ENCODE assay signal across 25 cellular contexts in the genomic region with DNA sequence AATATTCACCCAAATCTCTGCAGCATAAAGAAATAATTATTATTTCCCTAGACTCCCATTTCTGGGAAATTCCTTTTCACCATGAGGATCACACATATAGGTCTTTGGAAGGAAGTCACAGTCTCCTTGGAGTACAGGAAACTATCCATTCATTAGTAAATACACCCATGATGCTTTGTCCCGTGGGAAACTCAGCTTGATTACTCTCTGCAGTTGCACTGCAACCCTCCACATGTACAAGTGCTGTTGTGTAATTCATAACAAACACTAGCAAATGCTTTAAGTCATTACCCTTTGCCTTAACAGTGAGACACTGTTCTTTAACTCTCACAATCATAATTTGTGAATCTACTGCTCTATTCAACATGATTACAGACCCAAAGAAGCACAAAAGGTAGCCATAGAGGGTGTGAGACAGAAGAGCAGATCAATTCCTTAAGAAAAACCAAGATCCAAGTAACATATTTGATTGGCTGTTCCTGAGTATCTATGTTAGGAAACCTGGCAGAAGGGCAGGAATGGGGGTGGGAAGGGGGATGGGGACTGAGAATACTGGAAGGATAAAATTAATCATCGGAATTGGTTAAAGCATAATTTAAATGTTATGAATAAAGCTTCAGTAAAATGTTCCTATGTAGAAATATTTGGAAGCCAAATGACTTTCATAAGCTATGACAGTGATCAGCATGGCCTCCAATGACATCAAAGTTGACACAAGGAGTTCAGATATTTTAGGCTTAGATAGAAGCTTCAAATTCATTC.
DNase-seq lines count a peak whose midpoint lies in the region; TF ChIP-seq lines count a peak whose summit lies in the region.
"Had no signal": no experiment of that assay in that cellular context is flagged by ENCODE, and none has a peak within 500 bp of the region (broad histone marks: within the 10 kb centered on the region; RNA-seq: fewer than 3 reads in every experiment).

No MANE protein-coding gene starts in this region.

- H3K9ac ChIP-seq in GM23248 = no peak overlapping the region
- H3K9ac ChIP-seq: parathyroid adenoma had no signal

- H3K4me3 ChIP-seq in GM23248 = no peak overlapping the region
- no peak overlapping the region for H3K4me3 ChIP-seq in fibroblast of pulmonary artery (replicated peaks; ENCODE audit: low read depth, low read length)
- H3K4me3 ChIP-seq in osteoblast (ENCODE audit: insufficient read depth, low read length) = no peak overlapping the region
- H3K4me3 ChIP-seq: lower lobe of right lung had no signal

- H3K27ac Mint-ChIP-seq in activated T-helper 2 cell treated with anti-CD3 and anti-CD28 coated beads, Interferon-gamma antibody, Interleukin-2, Interleukin-4, amounts not matched to agents 10 μg/mL and 5 μg/mL and 100 μg/mL, durations not matched to agents 14 hours and 24 hours and 36 hours = no peak overlapping the region
- H3K27ac Mint-ChIP-seq: activated CD4-positive, alpha-beta T cell treated with anti-CD3 and anti-CD28 coated beads, Interleukin-2, amount 10 ng/mL, durations not matched to agents 7 days and 5 days; nephron; stimulated activated effector memory CD8-positive, alpha-beta T cell treated with anti-CD3 and anti-CD28 coated beads, Interleukin-12 subunit alpha, Interleukin-12 subunit beta, amount 100 ng/mL, for 72 hours; WTC11 had no signal

- H2AFZ ChIP-seq in GM23248 (no peak overlapping the region), osteoblast (ENCODE audit: low read length) (no peak overlapping the region)
- H2AFZ ChIP-seq: parathyroid adenoma had no signal

- TF ChIP-seq CTCF in fibroblast of pulmonary artery (IDR thresholded peaks at IDR 0.05; ENCODE audit: low read length, missing control alignments) = no peak
- TF ChIP-seq CTCF in osteoblast (IDR thresholded peaks at IDR 0.05; ENCODE audit: extremely low read depth, low read depth, low read length) = no peak

- H3K9me2 ChIP-seq in GM23248 (ENCODE audit: insufficient read depth) = no peaks in the 10 kb centered on the region

- no peak overlapping the region for H3K4me3 Mint-ChIP-seq in activated T-helper 2 cell treated with anti-CD3 and anti-CD28 coated beads, Interferon-gamma antibody, Interleukin-2, Interleukin-4, amounts not matched to agents 10 μg/mL and 5 μg/mL and 100 μg/mL, durations not matched to agents 14 hours and 24 hours and 36 hours (ENCODE audit: low read depth)
- H3K4me3 Mint-ChIP-seq: activated CD4-positive, alpha-beta T cell treated with anti-CD3 and anti-CD28 coated beads, Interleukin-2, amount 10 ng/mL, durations not matched to agents 7 days and 5 days; nephron; stimulated activated effector memory CD8-positive, alpha-beta T cell treated with anti-CD3 and anti-CD28 coated beads, Interleukin-12 subunit alpha, Interleukin-12 subunit beta, amount 100 ng/mL, for 72 hours; WTC11 had no signal

- H3K9me3 Mint-ChIP-seq in activated T-helper 2 cell treated with anti-CD3 and anti-CD28 coated beads, Interferon-gamma antibody, Interleukin-2, Interleukin-4, amounts not matched to agents 10 μg/mL and 5 μg/mL and 100 μg/mL, durations not matched to agents 14 hours and 24 hours and 36 hours = no peaks in the 10 kb centered on the region
- H3K9me3 Mint-ChIP-seq: activated CD4-positive, alpha-beta T cell treated with anti-CD3 and anti-CD28 coated beads, Interleukin-2, amount 10 ng/mL, durations not matched to agents 7 days and 5 days; nephron; stimulated activated effector memory CD8-positive, alpha-beta T cell treated with anti-CD3 and anti-CD28 coated beads, Interleukin-12 subunit alpha, Interleukin-12 subunit beta, amount 100 ng/mL, for 72 hours had no signal

- H3K79me2 ChIP-seq in GM23248 (ENCODE audit: insufficient read depth) (no peaks in the 10 kb centered on the region), osteoblast (ENCODE audit: insufficient read depth, low read length) (no peaks in the 10 kb centered on the region)
- H3K79me2 ChIP-seq: parathyroid adenoma had no signal

- H3F3A ChIP-seq in GM23248 (ENCODE audit: insufficient read depth) = no peaks in the 10 kb centered on the region

- intact Hi-C loops in activated T-helper 2 cell treated with anti-CD3 and anti-CD28 coated beads, Interferon-gamma antibody, Interleukin-2, Interleukin-4, amounts not matched to agents 10 μg/mL and 5 μg/mL and 100 μg/mL, durations not matched to agents 14 hours and 24 hours and 36 hours (cut with micrococcal nuclease) = no loop called here

- H3K36me3 Mint-ChIP-seq in activated T-helper 2 cell treated with anti-CD3 and anti-CD28 coated beads, Interferon-gamma antibody, Interleukin-2, Interleukin-4, amounts not matched to agents 10 μg/mL and 5 μg/mL and 100 μg/mL, durations not matched to agents 14 hours and 24 hours and 36 hours (ENCODE audit: low read depth) = no peaks in the 10 kb centered on the region
- H3K36me3 Mint-ChIP-seq: stimulated activated effector memory CD8-positive, alpha-beta T cell treated with anti-CD3 and anti-CD28 coated beads, Interleukin-12 subunit alpha, Interleukin-12 subunit beta, amount 100 ng/mL, for 72 hours; WTC11 had no signal

- H3K4me1 ChIP-seq in GM23248 (ENCODE audit: insufficient read depth) (no peaks in the 10 kb centered on the region), osteoblast (ENCODE audit: insufficient read depth, low read length) (no peaks in the 10 kb centered on the region)
- H3K4me1 ChIP-seq: lower lobe of right lung, parathyroid adenoma had no signal

- H4K20me1 ChIP-seq in GM23248 (ENCODE audit: insufficient read depth) = no peaks in the 10 kb centered on the region
- H4K20me1 ChIP-seq in osteoblast (ENCODE audit: insufficient read depth, low read length) = no peaks in the 10 kb centered on the region

- 14 to 34% methylated on average over 2 of the region's 2 CpGs for WGBS in GM23248 (ENCODE audit: low coverage in 1 of 2, low lambda C conversion rate in 2 of 2, missing lambda C conversion rate in 2 of 2), 2 experiments

- in situ Hi-C loops in GM23248 (cut with MboI) = no loop called here

- H3K36me3 ChIP-seq in GM23248 (ENCODE audit: low read depth) (no peaks in the 10 kb centered on the region), osteoblast (ENCODE audit: insufficient read depth, low read length) (no peaks in the 10 kb centered on the region)
- H3K36me3 ChIP-seq: lower lobe of right lung had no signal

- DNase-seq in GM23248 (peak; percentile 2), amniotic epithelial cell (ENCODE audit: low read depth) (peak; percentile 81), fibroblast of pulmonary artery (ENCODE audit: low read depth) (peak; percentile 72), osteoblast (ENCODE audit: insufficient read length, low spot score, missing footprints) (peak; percentile 42), GF-D8 (lab: John Stamatoyannopoulos, UW) (no peak)
- no peak for DNase-seq in activated T-helper 2 cell treated with anti-CD3 and anti-CD28 coated beads, Interferon-gamma antibody, Interleukin-2, Interleukin-4, amounts not matched to agents 10 μg/mL and 5 μg/mL and 100 μg/mL, durations not matched to agents 14 hours and 24 hours and 36 hours (ENCODE audit: low spot score)
- DNase-seq in activated effector memory CD4-positive, alpha-beta T cell treated with Interleukin-2 at 50 U/mL for 16 hours = no peak
- DNase-seq in activated CD8-positive, alpha-beta memory T cell treated with anti-CD3 and anti-CD28 coated beads, Interleukin-2, amount 50 U/mL, for 48 hours = no peak
- DNase-seq: activated CD4-positive, alpha-beta T cell treated with anti-CD3 and anti-CD28 coated beads, Interleukin-2, amount 10 ng/mL, durations not matched to agents 7 days and 5 days; activated naive CD4-positive, alpha-beta T cell treated with Interleukin-2 at 50 U/mL for 16 hours; activated T-cell treated with anti-CD3 and anti-CD28 coated beads, Interleukin-2, amount 50 U/mL, for 48 hours; C1 segment of cervical spinal cord; COR-L47; DMS53; GDM1; lower lobe of right lung; NCI-H1436 treated with DMSO at 0.1 percent for 48 hours; NCI-H446 treated with DMSO at 0.1 percent for 48 hours; right cardiac atrium; stimulated activated CD4-positive, alpha-beta T cell treated with anti-CD3 and anti-CD28 coated beads, Interleukin-4, amount 100 ng/mL, for 1 hour; T-helper 9 cell had no signal

- H3K27ac ChIP-seq in GM23248 = no peak overlapping the region
- H3K27ac ChIP-seq in osteoblast (ENCODE audit: low read depth, low read length) = no peak overlapping the region
- H3K27ac ChIP-seq: lower lobe of right lung, parathyroid adenoma had no signal

- H3K9me3 ChIP-seq in GM23248 (ENCODE audit: low read depth) = no peaks in the 10 kb centered on the region
- no peaks in the 10 kb centered on the region for H3K9me3 ChIP-seq in osteoblast (ENCODE audit: low read depth, low read length)
- H3K9me3 ChIP-seq: lower lobe of right lung had no signal

- H3K27me3 ChIP-seq in GM23248 (replicated peaks; ENCODE audit: insufficient read depth) = no peaks in the 10 kb centered on the region
- H3K27me3 ChIP-seq in osteoblast (ENCODE audit: insufficient read depth, low read length) = no peaks in the 10 kb centered on the region

- H3K4me1 Mint-ChIP-seq in activated T-helper 2 cell treated with anti-CD3 and anti-CD28 coated beads, Interferon-gamma antibody, Interleukin-2, Interleukin-4, amounts not matched to agents 10 μg/mL and 5 μg/mL and 100 μg/mL, durations not matched to agents 14 hours and 24 hours and 36 hours (ENCODE audit: low read depth) = no peaks in the 10 kb centered on the region
- H3K4me1 Mint-ChIP-seq: activated CD4-positive, alpha-beta T cell treated with anti-CD3 and anti-CD28 coated beads, Interleukin-2, amount 10 ng/mL, durations not matched to agents 7 days and 5 days; nephron; stimulated activated effector memory CD8-positive, alpha-beta T cell treated with anti-CD3 and anti-CD28 coated beads, Interleukin-12 subunit alpha, Interleukin-12 subunit beta, amount 100 ng/mL, for 72 hours had no signal

- H3K27me3 Mint-ChIP-seq in activated T-helper 2 cell treated with anti-CD3 and anti-CD28 coated beads, Interferon-gamma antibody, Interleukin-2, Interleukin-4, amounts not matched to agents 10 μg/mL and 5 μg/mL and 100 μg/mL, durations not matched to agents 14 hours and 24 hours and 36 hours (ENCODE audit: low read depth) = peaks cover 6% of the 10 kb centered on the region

- H3K4me2 ChIP-seq in GM23248 (ENCODE audit: unreplicated experiment) (no peak overlapping the region), osteoblast (ENCODE audit: insufficient read depth, low read length) (no peak overlapping the region)

Comparison
In these comparisons a context has a peak if more than half of its experiments do, and no peak if none do; other contexts are left out.
1. DNase-seq: peak in GM23248 (single experiment), amniotic epithelial cell (single experiment), fibroblast of pulmonary artery (single experiment) and osteoblast (single experiment); none in GF-D8 (single experiment), activated T-helper 2 cell treated with anti-CD3 and anti-CD28 coated beads, Interferon-gamma antibody, Interleukin-2, Interleukin-4, amounts not matched to agents 10 μg/mL and 5 μg/mL and 100 μg/mL, durations not matched to agents 14 hours and 24 hours and 36 hours (single experiment), activated effector memory CD4-positive, alpha-beta T cell treated with Interleukin-2 at 50 U/mL for 16 hours (single experiment) and activated CD8-positive, alpha-beta memory T cell treated with anti-CD3 and anti-CD28 coated beads, Interleukin-2, amount 50 U/mL, for 48 hours (single experiment).